Comparison of ENCODE assay signal across 9 cellular contexts in genomic region chr1:29332204-29332603, GRCh38.
DNase-seq lines count a peak whose midpoint lies in the region; ATAC-seq and TF ChIP-seq lines count a peak whose summit lies in the region.
"Had no signal": no experiment of that assay in that cellular context is flagged by ENCODE, and none has a peak within 500 bp of the region (broad histone marks: within the 10 kb centered on the region; RNA-seq: fewer than 3 reads in every experiment).

No MANE protein-coding gene starts in this region.

- intact Hi-C loops in activated T-helper 1 cell treated with anti-CD3 and anti-CD28 coated beads, Interleukin-12 subunit alpha, Interleukin-12 subunit beta, Interleukin-2, Interleukin-4 antibody, amounts not matched to agents 30 ng/mL and 10 ng/mL and 1 ng/mL, durations not matched to agents 14 hours and 24 hours and 36 hours (cut with micrococcal nuclease), result no loop called here

- no peaks in the 10 kb centered on the region for H3K4me1 Mint-ChIP-seq in mesothelial cell of epicardium
- H3K4me1 Mint-ChIP-seq in activated T-helper 1 cell treated with anti-CD3 and anti-CD28 coated beads, Interleukin-12 subunit alpha, Interleukin-12 subunit beta, Interleukin-2, Interleukin-4 antibody, amounts not matched to agents 30 ng/mL and 10 ng/mL and 1 ng/mL, durations not matched to agents 14 hours and 24 hours and 36 hours (ENCODE audit: low read depth), result no peaks in the 10 kb centered on the region

- ATAC-seq in GM21423 (IDR thresholded peaks at IDR 0.05; ENCODE audit: unreplicated experiment), result no peak
- ATAC-seq: activated T-cell treated with anti-CD3 and anti-CD28 coated beads, Interleukin-2, amount 50 U/mL, for 72 hours had no signal

- H3K27ac Mint-ChIP-seq in mesothelial cell of epicardium, result no peak overlapping the region
- H3K27ac Mint-ChIP-seq in activated T-helper 1 cell treated with anti-CD3 and anti-CD28 coated beads, Interleukin-12 subunit alpha, Interleukin-12 subunit beta, Interleukin-2, Interleukin-4 antibody, amounts not matched to agents 30 ng/mL and 10 ng/mL and 1 ng/mL, durations not matched to agents 14 hours and 24 hours and 36 hours, result no peak overlapping the region
- H3K27ac Mint-ChIP-seq: activated T-cell treated with anti-CD3 and anti-CD28 coated beads, Interleukin-2, amount 50 U/mL, for 72 hours had no signal

- H3K27me3 Mint-ChIP-seq in mesothelial cell of epicardium (ENCODE audit: low read depth), result peaks cover 2% of the 10 kb centered on the region
- H3K27me3 Mint-ChIP-seq in activated T-helper 1 cell treated with anti-CD3 and anti-CD28 coated beads, Interleukin-12 subunit alpha, Interleukin-12 subunit beta, Interleukin-2, Interleukin-4 antibody, amounts not matched to agents 30 ng/mL and 10 ng/mL and 1 ng/mL, durations not matched to agents 14 hours and 24 hours and 36 hours (ENCODE audit: insufficient read depth), result peaks cover 6% of the 10 kb centered on the region

- TF ChIP-seq CTCF in mesothelial cell of epicardium (IDR thresholded peaks at IDR 0.05; ENCODE audit: unreplicated experiment), result peak; percentile 35

- DNase-seq in NCI-H524 (lab: John Stamatoyannopoulos, UW), result peak; percentile 31 to 64
- DNase-seq in NCI-H524 treated with DMSO at 0.1 percent for 48 hours (lab: John Stamatoyannopoulos, UW), result no peak
- peak; percentile 31 for DNase-seq in LHCN-M2 (ENCODE audit: low read depth)
- peak; percentile 36 for DNase-seq in amniotic epithelial cell (ENCODE audit: low read depth)
- no peak for DNase-seq in mesothelial cell of epicardium (ENCODE audit: low spot score in 2 of 2, unreplicated experiment in 2 of 2)
- DNase-seq in activated T-helper 1 cell treated with anti-CD3 and anti-CD28 coated beads, Interleukin-12 subunit alpha, Interleukin-12 subunit beta, Interleukin-2, Interleukin-4 antibody, amounts not matched to agents 30 ng/mL and 10 ng/mL and 1 ng/mL, durations not matched to agents 14 hours and 24 hours and 36 hours (ENCODE audit: low spot score), result no peak
- DNase-seq in hypothalamus (lab: John Stamatoyannopoulos, UW), result no peak

- no peaks in the 10 kb centered on the region for H3K9me3 Mint-ChIP-seq in mesothelial cell of epicardium
- H3K9me3 Mint-ChIP-seq in activated T-helper 1 cell treated with anti-CD3 and anti-CD28 coated beads, Interleukin-12 subunit alpha, Interleukin-12 subunit beta, Interleukin-2, Interleukin-4 antibody, amounts not matched to agents 30 ng/mL and 10 ng/mL and 1 ng/mL, durations not matched to agents 14 hours and 24 hours and 36 hours, result no peaks in the 10 kb centered on the region
- H3K9me3 Mint-ChIP-seq: activated T-cell treated with anti-CD3 and anti-CD28 coated beads, Interleukin-2, amount 50 U/mL, for 72 hours had no signal

- no peak overlapping the region for H3K4me3 Mint-ChIP-seq in mesothelial cell of epicardium
- no peak overlapping the region for H3K4me3 Mint-ChIP-seq in activated T-helper 1 cell treated with anti-CD3 and anti-CD28 coated beads, Interleukin-12 subunit alpha, Interleukin-12 subunit beta, Interleukin-2, Interleukin-4 antibody, amounts not matched to agents 30 ng/mL and 10 ng/mL and 1 ng/mL, durations not matched to agents 14 hours and 24 hours and 36 hours
- H3K4me3 Mint-ChIP-seq: activated T-cell treated with anti-CD3 and anti-CD28 coated beads, Interleukin-2, amount 50 U/mL, for 72 hours had no signal

- peaks cover 12% of the 10 kb centered on the region for H3K36me3 Mint-ChIP-seq in mesothelial cell of epicardium
- H3K36me3 Mint-ChIP-seq in activated T-helper 1 cell treated with anti-CD3 and anti-CD28 coated beads, Interleukin-12 subunit alpha, Interleukin-12 subunit beta, Interleukin-2, Interleukin-4 antibody, amounts not matched to agents 30 ng/mL and 10 ng/mL and 1 ng/mL, durations not matched to agents 14 hours and 24 hours and 36 hours (ENCODE audit: low read depth), result no peaks in the 10 kb centered on the region

Comparison
In these comparisons a context has a peak if more than half of its experiments do, and no peak if none do; other contexts are left out.
1. DNase-seq: peak in NCI-H524 (2 of 2), LHCN-M2 (single experiment) and amniotic epithelial cell (single experiment); none in NCI-H524 treated with DMSO at 0.1 percent for 48 hours (single experiment), mesothelial cell of epicardium (0 of 2), activated T-helper 1 cell treated with anti-CD3 and anti-CD28 coated beads, Interleukin-12 subunit alpha, Interleukin-12 subunit beta, Interleukin-2, Interleukin-4 antibody, amounts not matched to agents 30 ng/mL and 10 ng/mL and 1 ng/mL, durations not matched to agents 14 hours and 24 hours and 36 hours (single experiment) and hypothalamus (0 of 51).